ENCODE assay signal across 20 cellular contexts in the genomic region with DNA sequence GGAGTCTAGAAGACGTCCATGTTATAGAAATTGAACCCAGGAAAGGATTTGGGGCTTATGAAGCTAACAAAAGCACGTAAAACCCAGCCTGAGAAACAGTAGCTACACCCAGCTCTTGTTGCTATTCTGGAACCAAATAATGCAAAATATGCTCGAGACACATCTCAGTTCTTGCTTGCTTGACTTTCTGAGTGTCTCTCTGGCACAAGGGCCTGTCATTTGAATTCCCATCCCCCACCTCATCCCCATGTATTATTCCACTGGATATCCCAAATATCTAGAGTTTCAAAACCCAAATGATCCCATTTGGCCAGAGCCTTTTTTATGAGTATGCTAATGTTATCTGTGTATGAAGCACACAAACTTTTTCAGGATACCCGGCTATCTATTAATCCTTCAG. TPM values are rescaled to one million over a fixed set of nuclear protein-coding genes. Genes with fewer than 3 reads are reported as not detected.
DNase-seq lines count a peak whose midpoint lies in the region; ATAC-seq and TF ChIP-seq lines count a peak whose summit lies in the region.
"Had no signal": no experiment of that assay in that cellular context is flagged by ENCODE, and none has a peak within 500 bp of the region (broad histone marks: within the 10 kb centered on the region; RNA-seq: fewer than 3 reads in every experiment).

No MANE protein-coding gene starts in this region.

- H3K79me1 ChIP-seq in trophoblast cell (ENCODE audit: low read length), result peaks cover 15% of the 10 kb centered on the region

- H2BK120ac ChIP-seq in trophoblast cell (ENCODE audit: insufficient read depth, low read length, poor library complexity), result no peak overlapping the region

- TF ChIP-seq POLR2A in esophagus muscularis mucosa (IDR thresholded peaks at IDR 0.05; ENCODE audit: low read depth) (no peak), transverse colon (IDR thresholded peaks at IDR 0.05) (no peak)

- TF ChIP-seq EP300 in esophagus muscularis mucosa (IDR thresholded peaks at IDR 0.05) (no peak), transverse colon (IDR thresholded peaks at IDR 0.05; ENCODE audit: low read depth) (no peak)

- no peak overlapping the region for H3K18ac ChIP-seq in trophoblast cell (ENCODE audit: low read length)

- H3K27me3 Mint-ChIP-seq in T-cell, result no peaks in the 10 kb centered on the region

- no peak overlapping the region for H3K9ac ChIP-seq in Karpas-422 (ENCODE audit: low read length)
- no peak overlapping the region for H3K9ac ChIP-seq in trophoblast cell (ENCODE audit: low read length)
- H3K9ac ChIP-seq: SK-N-SH had no signal

- no peak for ATAC-seq in HG03135 (IDR thresholded peaks at IDR 0.05; ENCODE audit: unreplicated experiment)
- ATAC-seq in T-cell (replicated peaks in 1 of 4), result no peak

- H3K36me3 Mint-ChIP-seq in T-cell, result no peaks in the 10 kb centered on the region
- H3K36me3 Mint-ChIP-seq: CD4-positive, CD25-positive, alpha-beta regulatory T cell had no signal

- no peaks in the 10 kb centered on the region for H3K9me3 ChIP-seq in Karpas-422 (ENCODE audit: low read length)
- H3K9me3 ChIP-seq in esophagus muscularis mucosa, result no peaks in the 10 kb centered on the region
- H3K9me3 ChIP-seq in trophoblast cell (ENCODE audit: insufficient read depth, low read depth, low read length), result no peaks in the 10 kb centered on the region
- no peaks in the 10 kb centered on the region for H3K9me3 ChIP-seq in transverse colon
- H3K9me3 ChIP-seq: Caco-2, Peyer's patch, SK-N-SH had no signal

- no peak for DNase-seq in Karpas-422
- DNase-seq in esophagus muscularis mucosa (ENCODE audit: extremely low spot score), result no peak
- DNase-seq in trophoblast cell, result peak in 1 of 2 donors; percentile 15
- DNase-seq in transverse colon, result no peak
- no peak for DNase-seq in iPS-NIHi7 (ENCODE audit: extremely low spot score)
- DNase-seq in T-cell, result no peak
- DNase-seq in NCI-H345 treated with DMSO at 0.1 percent for 48 hours (lab: John Stamatoyannopoulos, UW; ENCODE audit: unreplicated experiment), result no peak
- DNase-seq: Caco-2; CD4-positive, CD25-positive, alpha-beta regulatory T cell; DMS153; H9; MV-4-11; NCI-H1417 treated with DMSO at 0.1 percent for 48 hours; NCI-H2029; NCI-H2171; NCI-H510A treated with DMSO at 0.1 percent for 48 hours; Peyer's patch; Right ventricle myocardium superior; SK-N-SH had no signal

- in situ Hi-C loops in transverse colon (cut with MboI; ENCODE audit: low pct_ligation_motif_present in 1 of 4, low pct_unique_long_range_greater_than_20kb in 1 of 4, low sequenced_read_pairs in 3 of 4), result no loop called here

- H4K12ac ChIP-seq in trophoblast cell (ENCODE audit: low read depth, low read length), result no peak overlapping the region

- no peak overlapping the region for H3K23ac ChIP-seq in trophoblast cell (ENCODE audit: low read length)

- H3K27me3 ChIP-seq in Karpas-422 (ENCODE audit: low read length) (no peaks in the 10 kb centered on the region), esophagus muscularis mucosa (no peaks in the 10 kb centered on the region), trophoblast cell (ENCODE audit: insufficient read depth, low read length) (no peaks in the 10 kb centered on the region), transverse colon (no peaks in the 10 kb centered on the region)
- H3K27me3 ChIP-seq: Peyer's patch had no signal

- H2BK5ac ChIP-seq in trophoblast cell (ENCODE audit: low read depth, low read length, poor library complexity), result no peak overlapping the region

- peak overlapping the region; percentile 1 for H4K91ac ChIP-seq in trophoblast cell (ENCODE audit: low read depth, low read length)

- intact Hi-C loops in esophagus muscularis mucosa (cut with DNase I) (loop anchor here (10.0 kb wide), 1 partner anchor 153 kb away; no protein-coding TSS in a partner anchor), transverse colon (cut with DNase I; ENCODE audit: low total_unique reads) (no loop called here)

- H3K4me1 Mint-ChIP-seq in T-cell, result peaks cover 2 to 9% (median 7%) of the 10 kb centered on the region in 3 donors

- no peak overlapping the region for H2AK5ac ChIP-seq in trophoblast cell (ENCODE audit: low read length)

- CTCF ChIA-PET in T-cell (lab: Charles Lee), result interaction anchor here in 1 of 2 donors (0.7 kb wide), 1 partner anchor 1872 kb away, joined by 3 read pairs; no protein-coding TSS in a partner anchor

- no peak overlapping the region for H3K27ac ChIP-seq in Karpas-422 (ENCODE audit: low read length)
- H3K27ac ChIP-seq in esophagus muscularis mucosa (replicated peaks in 1 of 4), result peak overlapping the region; percentile 82 to 89 (median 84)
- peak overlapping the region; percentile 12 for H3K27ac ChIP-seq in trophoblast cell (ENCODE audit: low read depth, low read length)
- H3K27ac ChIP-seq in transverse colon, result peak overlapping the region; percentile 10 to 38 (median 28)
- H3K27ac ChIP-seq: Peyer's patch had no signal

- H3K9me3 Mint-ChIP-seq in T-cell, result no peaks in the 10 kb centered on the region
- H3K9me3 Mint-ChIP-seq: H9 had no signal

- no peak overlapping the region for H3K4me3 Mint-ChIP-seq in T-cell
- H3K4me3 Mint-ChIP-seq: CD4-positive, CD25-positive, alpha-beta regulatory T cell; H9 had no signal

- H3K14ac ChIP-seq in trophoblast cell (ENCODE audit: low read length), result peak overlapping the region; percentile 2

- no peaks in the 10 kb centered on the region for H3K9me2 ChIP-seq in Karpas-422 (replicated peaks; ENCODE audit: insufficient read depth, low read length)
- H3K9me2 ChIP-seq: SK-N-SH had no signal

- no peaks in the 10 kb centered on the region for H3K36me3 ChIP-seq in Karpas-422 (ENCODE audit: insufficient read depth, low read length)
- H3K36me3 ChIP-seq in esophagus muscularis mucosa, result peaks cover 3 to 88% (median 45%) of the 10 kb centered on the region in 4 donors
- peaks cover 7 to 28% of the 10 kb centered on the region in 2 experiments for H3K36me3 ChIP-seq in trophoblast cell (ENCODE audit: control insufficient read depth in 1 of 2, insufficient read depth in 2 of 2, low read length in 2 of 2)
- peaks cover 0 to 5% (median 2%) of the 10 kb centered on the region in 4 donors for H3K36me3 ChIP-seq in transverse colon

- H4K8ac ChIP-seq in trophoblast cell (ENCODE audit: low read depth, low read length), result no peak overlapping the region

- POLR2A ChIA-PET in T-cell (lab: Charles Lee), result no interaction called here

- TF ChIP-seq CTCF in esophagus muscularis mucosa (IDR thresholded peaks at IDR 0.05), result no peak
- TF ChIP-seq CTCF in transverse colon (IDR thresholded peaks at IDR 0.05), result no peak

- H3K79me2 ChIP-seq in Karpas-422 (ENCODE audit: low read length), result no peaks in the 10 kb centered on the region
- H3K79me2 ChIP-seq in trophoblast cell (ENCODE audit: control insufficient read depth, insufficient read depth, low read length, poor library complexity), result peaks cover 5% of the 10 kb centered on the region

- no peaks in the 10 kb centered on the region for H4K20me1 ChIP-seq in Karpas-422 (ENCODE audit: insufficient read depth, low read depth, low read length)

- H3K4me2 ChIP-seq in Karpas-422 (ENCODE audit: low read depth, low read length, poor library complexity, severe bottlenecking) (peak overlapping the region; percentile 48), trophoblast cell (ENCODE audit: low read length) (no peak overlapping the region)
- H3K4me2 ChIP-seq: SK-N-SH had no signal

- H3K4ac ChIP-seq in trophoblast cell (ENCODE audit: low read depth, low read length), result no peak overlapping the region

- H2BK12ac ChIP-seq in trophoblast cell (ENCODE audit: low read length), result peak overlapping the region; percentile 17

- H2AFZ ChIP-seq in Karpas-422 (ENCODE audit: low read length) (peak overlapping the region; percentile 55; the same call in 1 of the 2 replicates), trophoblast cell (ENCODE audit: insufficient read depth, low read length, poor library complexity) (no peak overlapping the region)

- H3K4me1 ChIP-seq in Karpas-422 (ENCODE audit: low read length) (peaks cover 24% of the 10 kb centered on the region), esophagus muscularis mucosa (peaks cover 34 to 93% (median 85%) of the 10 kb centered on the region in 4 donors), trophoblast cell (ENCODE audit: control insufficient read depth in 1 of 2, insufficient read depth in 2 of 2, low read length in 2 of 2) (peaks cover 18 to 25% of the 10 kb centered on the region in 2 experiments), transverse colon (peaks cover 0 to 10% (median 0%) of the 10 kb centered on the region in 4 donors)
- H3K4me1 ChIP-seq: Peyer's patch had no signal

- WGBS in esophagus muscularis mucosa, result 78% methylated on average over 4 of the region's 4 CpGs
- WGBS in trophoblast cell (ENCODE audit: extremely low coverage, insufficient coverage, insufficient read length), result no CpG with 5 or more reads among the region's 4 CpGs
- WGBS in transverse colon (ENCODE audit: low coverage in 1 of 2), 2 donors, result 77 to 82% methylated on average over 3 to 4 of the region's 4 CpGs

- H3K4me3 ChIP-seq in Karpas-422 (ENCODE audit: low read length) (peak overlapping the region; percentile 26; the same call in 1 of the 2 replicates), esophagus muscularis mucosa (no peak overlapping the region), trophoblast cell (ENCODE audit: low read depth, low read length) (no peak overlapping the region), transverse colon (no peak overlapping the region)
- H3K4me3 ChIP-seq: Peyer's patch had no signal

- no peak overlapping the region for H3K27ac Mint-ChIP-seq in T-cell
- H3K27ac Mint-ChIP-seq: CD4-positive, CD25-positive, alpha-beta regulatory T cell; H9 had no signal

RNA-seq across cellular contexts. Expression of gene AGBL3, which starts 48.2 kb away (rescaled TPM):
- total RNA-seq in Karpas-422 (2014; rRNA removed; shearing (Covaris generic); ENCODE audit: low replicate concordance), result 0.97 and 3.5 TPM in 2 replicates
- total RNA-seq in esophagus muscularis mucosa (1 to 10 TPM in 3 of 4 donors, under 1 TPM in 1; 0.66 to 3.3 (median 1.7) TPM), transverse colon (1 to 10 TPM in 2 of 4 donors, under 1 TPM in 1, not detected in 1; 0.41 to 2.6 (median 1.1) TPM), T-cell (1 to 10 TPM; 2.5 to 6.7 (median 3.5) TPM)
- polyA plus RNA-seq in trophoblast cell (2013), result 0.60 and 0.75 TPM in 2 replicates
